9 cellular contexts compared by ENCODE assay signal in the genomic region with DNA sequence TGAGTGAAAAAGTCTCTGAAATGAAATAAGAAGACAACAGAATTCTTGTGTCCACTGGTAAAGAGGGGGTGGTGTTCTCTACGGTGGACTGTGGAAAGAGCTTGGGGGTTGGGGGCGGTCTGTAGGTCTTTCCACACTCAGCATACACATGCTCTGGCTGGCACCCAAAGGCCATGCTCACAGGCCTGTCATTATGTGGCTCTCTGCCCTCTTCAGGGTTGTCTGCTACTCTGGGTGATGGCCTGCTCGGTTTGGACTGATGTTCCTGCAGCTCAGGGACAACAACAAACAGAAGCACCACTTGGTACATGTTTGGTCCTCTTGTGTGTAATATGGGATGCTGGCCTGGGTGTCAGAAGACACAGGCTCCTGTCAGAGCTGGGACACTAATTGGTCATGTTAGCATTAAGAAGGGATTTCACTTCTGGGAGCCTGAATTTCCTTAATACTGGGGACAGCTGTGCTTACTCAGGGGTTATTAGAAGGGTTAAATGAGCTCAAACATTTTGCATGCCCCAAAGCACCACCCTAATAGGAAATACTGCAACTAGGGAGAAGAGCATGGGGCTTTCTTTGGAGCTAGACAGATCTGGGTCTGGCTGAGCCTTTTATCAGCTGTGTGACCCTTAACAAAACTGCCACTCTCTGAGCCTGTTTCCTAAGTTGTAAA. TPM values are rescaled to one million over a fixed set of nuclear protein-coding genes. Genes with fewer than 3 reads are reported as not detected.
DNase-seq lines count a peak whose midpoint lies in the region; ATAC-seq and TF ChIP-seq lines count a peak whose summit lies in the region.
"Had no signal": no experiment of that assay in that cellular context is flagged by ENCODE, and none has a peak within 500 bp of the region (broad histone marks: within the 10 kb centered on the region; RNA-seq: fewer than 3 reads in every experiment).

No MANE protein-coding gene starts in this region.

- H3K14ac ChIP-seq in mesenchymal stem cell (ENCODE audit: low read length in 2 of 2), result no peak overlapping the region

- H4K8ac ChIP-seq in mesenchymal stem cell (ENCODE audit: low read length), result no peak overlapping the region

- H2BK15ac ChIP-seq in mesenchymal stem cell (ENCODE audit: low read depth, poor library complexity, severe bottlenecking), result no peak overlapping the region

- H2AFZ ChIP-seq in mesenchymal stem cell (ENCODE audit: low read depth, low read length), result no peak overlapping the region

- no peak overlapping the region for H2BK12ac ChIP-seq in mesenchymal stem cell (ENCODE audit: low read length in 2 of 2)

- no peak overlapping the region for H2BK120ac ChIP-seq in mesenchymal stem cell (ENCODE audit: low read depth, low read length)

- peak overlapping the region; percentile 4 for H4K91ac ChIP-seq in mesenchymal stem cell (ENCODE audit: low read length)

- no peak overlapping the region for H3K4me2 ChIP-seq in mesenchymal stem cell (ENCODE audit: low read length, poor library complexity, severe bottlenecking)

- H3K36me3 ChIP-seq in mesenchymal stem cell (ENCODE audit: control insufficient read depth in 1 of 2, insufficient read depth in 2 of 2, low read depth in 1 of 2, low read length in 2 of 2) (peaks cover 11% of the 10 kb centered on the region in 2 experiments), upper lobe of right lung (peaks cover 4% of the 10 kb centered on the region), H7 (replicated peaks; ENCODE audit: control insufficient read depth, insufficient read depth, low read length) (no peaks in the 10 kb centered on the region)

- peak overlapping the region; percentile 70 for H3K9ac ChIP-seq in mesenchymal stem cell (ENCODE audit: low read length)

- H3K4me3 ChIP-seq in coronary artery, result no peak overlapping the region
- H3K4me3 ChIP-seq in mesenchymal stem cell (ENCODE audit: insufficient read depth in 1 of 2, low read depth in 1 of 2, low read length in 2 of 2), result peak overlapping the region in 1 of 2 experiments; percentile 7
- H3K4me3 ChIP-seq in upper lobe of right lung, result no peak overlapping the region
- H3K4me3 ChIP-seq in H7 (ENCODE audit: insufficient read depth, low read depth, low read length), result no peak overlapping the region
- H3K4me3 ChIP-seq: suprapubic skin had no signal

- intact Hi-C loops in upper lobe of right lung (cut with DNase I), result loop anchor here (5.0 kb wide), 1 partner anchor 136 kb away; no protein-coding TSS in a partner anchor

- no peaks in the 10 kb centered on the region for H3K9me3 ChIP-seq in mesenchymal stem cell (ENCODE audit: control insufficient read depth, low read length)
- no peaks in the 10 kb centered on the region for H3K9me3 ChIP-seq in upper lobe of right lung
- H3K9me3 ChIP-seq: suprapubic skin had no signal

- H3K27ac ChIP-seq in coronary artery (peak overlapping the region; percentile 73 to 85), mesenchymal stem cell (ENCODE audit: low read length, poor library complexity, severe bottlenecking) (peak overlapping the region; percentile 59), upper lobe of right lung (peak overlapping the region; percentile 39)

- peak overlapping the region in 1 of 2 experiments; percentile 33 for H3K4ac ChIP-seq in mesenchymal stem cell (ENCODE audit: low read depth in 1 of 2, low read length in 2 of 2)

- no peak overlapping the region for H3K18ac ChIP-seq in mesenchymal stem cell (ENCODE audit: low read depth in 1 of 2, low read length in 2 of 2)

- 54% methylated on average over 2 of the region's 3 CpGs for WGBS in mesenchymal stem cell

- H3K23ac ChIP-seq in mesenchymal stem cell (ENCODE audit: low read length in 2 of 2), result no peak overlapping the region

- no peaks in the 10 kb centered on the region for H3K27me3 ChIP-seq in mesenchymal stem cell (ENCODE audit: control insufficient read depth in 1 of 2, insufficient read depth in 1 of 2, low read length in 2 of 2)
- H3K27me3 ChIP-seq in upper lobe of right lung, result no peaks in the 10 kb centered on the region
- no peaks in the 10 kb centered on the region for H3K27me3 ChIP-seq in H7 (ENCODE audit: control insufficient read depth, insufficient read depth, low read length)
- H3K27me3 ChIP-seq: suprapubic skin had no signal

- ATAC-seq in upper lobe of right lung, result peak; percentile 27

- H3K4me1 ChIP-seq in mesenchymal stem cell (ENCODE audit: control insufficient read depth, insufficient read depth, low read depth, low read length) (peaks cover 15% of the 10 kb centered on the region), upper lobe of right lung (peaks cover 53% of the 10 kb centered on the region)

- H3K79me1 ChIP-seq in mesenchymal stem cell (replicated peaks; ENCODE audit: low read length, poor library complexity, severe bottlenecking), result peaks cover 2% of the 10 kb centered on the region

- DNase-seq in NCI-H2029 (lab: John Stamatoyannopoulos, UW) (peak; percentile 43), NCI-H2029 treated with DMSO at 0.1 percent for 48 hours (lab: John Stamatoyannopoulos, UW) (no peak), coronary artery (ENCODE audit: low spot score) (peak; percentile 74), mesenchymal stem cell (peak; percentile 56), upper lobe of right lung (no peak), H7 (no peak), HK-2 (ENCODE audit: unreplicated experiment) (no peak), AML-193 (lab: John Stamatoyannopoulos, UW) (no peak)

- no peak overlapping the region for H2BK5ac ChIP-seq in mesenchymal stem cell (ENCODE audit: low read depth, low read length, poor library complexity, severe bottlenecking)

- TF ChIP-seq CTCF in coronary artery (IDR thresholded peaks at IDR 0.05), result no peak
- no peak for TF ChIP-seq CTCF in upper lobe of right lung (IDR thresholded peaks at IDR 0.05)

- no peak overlapping the region for H2AK5ac ChIP-seq in mesenchymal stem cell (ENCODE audit: low read length, severe bottlenecking)

RNA-seq across cellular contexts. Expression of gene SELPLG, which starts 32.8 kb away (rescaled TPM):
- polyA plus RNA-seq in mesenchymal stem cell (2013, experiment 1 of 2), result 2.0 TPM
- polyA plus RNA-seq in mesenchymal stem cell (2013, experiment 2 of 2), result 2.2 TPM
- 31.9 TPM for total RNA-seq in upper lobe of right lung
- total RNA-seq in H7 (2014; rRNA removed; shearing (Covaris generic)), result 0.10 and 0.15 TPM in 2 replicates

Comparison
In these comparisons a context has a peak if more than half of its experiments do, and no peak if none do; other contexts are left out.
1. DNase-seq: peak in NCI-H2029 (single experiment), coronary artery (single experiment) and mesenchymal stem cell (single experiment); none in NCI-H2029 treated with DMSO at 0.1 percent for 48 hours (single experiment), upper lobe of right lung (single experiment), H7 (single experiment), HK-2 (single experiment) and AML-193 (0 of 2).
2. RNA of gene SELPLG, which starts 32.8 kb away (total RNA-seq): 31.9 TPM in upper lobe of right lung (single experiment); 0.10 to 0.15 TPM in H7; every median in the first group is over 10 times any median in the second.
3. Peak in every context shown above with its lines, with median percentiles within 50 percentile points of each other: H3K27ac ChIP-seq.